Comparison of ENCODE assay signal across 11 cellular contexts in the genomic region with DNA sequence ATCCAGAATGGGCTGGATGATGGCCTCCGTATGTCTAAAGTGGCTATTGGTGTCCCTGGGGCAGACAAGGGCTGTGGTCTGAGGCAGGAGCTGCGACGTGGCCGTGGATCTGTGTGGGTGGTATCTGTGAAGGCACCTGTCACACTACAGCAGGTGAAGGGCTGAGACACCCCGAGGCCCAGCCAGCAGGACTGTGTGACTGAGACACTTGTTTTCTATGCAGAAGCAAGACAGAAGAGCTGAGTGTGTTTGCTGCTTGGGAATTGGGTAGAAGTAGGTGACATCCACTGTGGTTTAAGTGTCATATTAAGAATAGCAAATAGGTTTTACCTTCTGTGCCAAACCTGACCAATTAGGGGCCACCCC. TPM values are rescaled to one million over a fixed set of nuclear protein-coding genes. Genes with fewer than 3 reads are reported as not detected.
A peak's percentile ranks its signal among the peaks of the same experiment; 100 is the strongest.
DNase-seq lines count a peak whose midpoint lies in the region; ATAC-seq, FAIRE-seq and TF ChIP-seq lines count a peak whose summit lies in the region.
"Had no signal": no experiment of that assay in that cellular context is flagged by ENCODE, and none has a peak within 500 bp of the region (broad histone marks: within the 10 kb centered on the region; RNA-seq: fewer than 3 reads in every experiment).

No MANE protein-coding gene starts in this region.

- H2AFZ ChIP-seq in GM12878 (ENCODE audit: control insufficient read depth, low read depth, low read length), result no peak overlapping the region

- no peak for TF ChIP-seq CTCF in GM12878 (IDR thresholded peaks at IDR 0.05 in 2 of 3, conservative IDR thresholded peaks at IDR 0.05 in 1 of 3; ENCODE audit: control insufficient read depth in 2 of 3, extremely low read depth in 1 of 3, insufficient read depth in 1 of 3, low read depth in 3 of 3, low read length in 3 of 3)
- no peak for TF ChIP-seq CTCF in thyroid gland (IDR thresholded peaks at IDR 0.05)
- no peak for TF ChIP-seq CTCF in D721Med (IDR thresholded peaks at IDR 0.05; ENCODE audit: insufficient read depth, missing control alignments)

- no TSS peak for BruUV-seq in GM12878 (replicated peaks; lab: Mats Ljungman, UMichigan)

- POLR2A ChIA-PET in activated CD4-positive, alpha-beta memory T cell treated with anti-CD3 and anti-CD28 coated beads for 36 hours (lab: Charles Lee), result no interaction called here
- POLR2A ChIA-PET in activated CD4-positive, alpha-beta memory T cell treated with anti-CD3 and anti-CD28 coated beads, Interleukin-2, amount 10 ng/mL, durations not matched to agents 7 days and 5 days (lab: Charles Lee), result no interaction called here
- POLR2A ChIA-PET in GM12878 (lab: Charles Lee), result interaction anchor here (2.3 kb wide), 1 partner anchor 35 kb away, joined by 12 read pairs; a partner anchor contains a TSS

- H3K9ac ChIP-seq in GM12878 (ENCODE audit: control insufficient read depth, insufficient read depth, low read length) (no peak overlapping the region), mucosa of rectum (ENCODE audit: low read depth in 1 of 2, low read length in 2 of 2) (peak overlapping the region in 1 of 2 donors; percentile 4)

- WGBS in GM12878 (ENCODE audit: insufficient coverage, insufficient replicate concordance, low lambda C conversion rate, missing lambda C conversion rate), result 50% methylated on average over 5 of the region's 5 CpGs
- WGBS in thyroid gland, 2 donors, result 90 to 95% methylated on average over 5 of the region's 5 CpGs

- H3K79me2 ChIP-seq in GM12878 (ENCODE audit: control insufficient read depth, insufficient read depth, low read length), result no peaks in the 10 kb centered on the region

- TF ChIP-seq POLR2A in GM12878 (IDR thresholded peaks at IDR 0.05; ENCODE audit: low read depth, low read length) (no peak), thyroid gland (IDR thresholded peaks at IDR 0.05) (no peak)

- TF ChIP-seq RAD21 in GM12878 (IDR thresholded peaks at IDR 0.05; ENCODE audit: insufficient read depth, low read depth, low read length), result no peak

- no peak overlapping the region for H3K4me2 ChIP-seq in GM12878 (ENCODE audit: control insufficient read depth, insufficient read depth)

- H3K27ac Mint-ChIP-seq in activated CD4-positive, alpha-beta memory T cell treated with anti-CD3 and anti-CD28 coated beads for 36 hours, result peak overlapping the region; percentile 67
- H3K27ac Mint-ChIP-seq in activated CD4-positive, alpha-beta memory T cell treated with anti-CD3 and anti-CD28 coated beads, Interleukin-2, amount 10 ng/mL, durations not matched to agents 7 days and 5 days, result no peak overlapping the region

- CTCF ChIA-PET in activated CD4-positive, alpha-beta memory T cell treated with anti-CD3 and anti-CD28 coated beads for 36 hours (lab: Charles Lee), result interaction anchor here (1.5 kb wide), 1 partner anchor 76 kb away, joined by 3 read pairs; no protein-coding TSS in a partner anchor
- CTCF ChIA-PET in activated CD4-positive, alpha-beta memory T cell treated with anti-CD3 and anti-CD28 coated beads, Interleukin-2, amount 10 ng/mL, durations not matched to agents 7 days and 5 days (lab: Charles Lee), result interaction anchor here (0.5 kb wide), 1 partner anchor 1556 kb away, joined by 3 read pairs; no protein-coding TSS in a partner anchor
- CTCF ChIA-PET in GM12878 (lab: Yijun Ruan, JAX), result interaction anchor here (1.4 to 2.7 kb wide), 2 partner anchors 11 to 31 kb away, joined by 4 to 9 read pairs; no protein-coding TSS in a partner anchor

- TF ChIP-seq EP300 in GM12878 (IDR thresholded peaks at IDR 0.05; ENCODE audit: borderline replicate concordance in 1 of 2, control insufficient read depth in 1 of 2, low read depth in 2 of 2, low read length in 2 of 2), result no peak

- H3K36me3 ChIP-seq in GM12878 (ENCODE audit: control insufficient read depth in 2 of 2, insufficient read depth in 2 of 2, low read length in 1 of 2) (peaks cover 0 to 7% of the 10 kb centered on the region in 2 experiments; a peak in 2 of 4 replicates), mucosa of rectum (ENCODE audit: control insufficient read depth in 2 of 2, insufficient read depth in 2 of 2, low read length in 2 of 2) (peaks cover 20 to 22% of the 10 kb centered on the region in 2 donors), thyroid gland (peaks cover 0 to 3% of the 10 kb centered on the region in 2 donors)

- peak; percentile 24 for DNase-seq in activated CD4-positive, alpha-beta memory T cell treated with anti-CD3 and anti-CD28 coated beads for 36 hours
- DNase-seq in activated CD4-positive, alpha-beta memory T cell treated with anti-CD3 and anti-CD28 coated beads, Interleukin-2, amount 10 ng/mL, durations not matched to agents 7 days and 5 days, result no peak
- DNase-seq in GM12878 (ENCODE audit: low read depth, low spot score) (no peak), thyroid gland (no peak), NCI-H446 (lab: John Stamatoyannopoulos, UW) (no peak), D721Med (ENCODE audit: insufficient read length, low spot score) (no peak), NCI-H187 (lab: John Stamatoyannopoulos, UW) (no peak)
- DNase-seq: activated CD4-positive, alpha-beta T cell treated with anti-CD3 and anti-CD28 coated beads for 4 hours; cerebellar nuclear complex had no signal

- H3K4me1 Mint-ChIP-seq in activated CD4-positive, alpha-beta memory T cell treated with anti-CD3 and anti-CD28 coated beads for 36 hours (ENCODE audit: low read depth), result peaks cover 24% of the 10 kb centered on the region
- peaks cover 9% of the 10 kb centered on the region for H3K4me1 Mint-ChIP-seq in activated CD4-positive, alpha-beta memory T cell treated with anti-CD3 and anti-CD28 coated beads, Interleukin-2, amount 10 ng/mL, durations not matched to agents 7 days and 5 days

- no peaks in the 10 kb centered on the region for H3K27me3 ChIP-seq in GM12878 (replicated peaks in 1 of 2; ENCODE audit: control insufficient read depth in 2 of 2, insufficient read depth in 2 of 2, low read length in 1 of 2)
- no peaks in the 10 kb centered on the region for H3K27me3 ChIP-seq in mucosa of rectum (ENCODE audit: control insufficient read depth in 2 of 2, insufficient read depth in 2 of 2, low read length in 2 of 2)
- H3K27me3 ChIP-seq in thyroid gland, result no peaks in the 10 kb centered on the region

- FAIRE-seq in GM12878 (lab: Jason Lieb, UNC) (no peak), D721Med (lab: Jason Lieb, UNC) (no peak)
- FAIRE-seq: A204.1 had no signal

- no peaks in the 10 kb centered on the region for H3K27me3 Mint-ChIP-seq in activated CD4-positive, alpha-beta memory T cell treated with anti-CD3 and anti-CD28 coated beads for 36 hours
- H3K27me3 Mint-ChIP-seq in activated CD4-positive, alpha-beta memory T cell treated with anti-CD3 and anti-CD28 coated beads, Interleukin-2, amount 10 ng/mL, durations not matched to agents 7 days and 5 days, result no peaks in the 10 kb centered on the region

- H4K20me1 ChIP-seq in GM12878 (ENCODE audit: control insufficient read depth, insufficient read depth), result no peaks in the 10 kb centered on the region

- SMC1A ChIA-PET in GM12878 (lab: Charles Lee; ENCODE audit: uncharacterized antibody, unreplicated experiment), result interaction anchor here (0.8 to 4.2 kb wide), 8 partner anchors 18 to 77 kb away, joined by 3 to 42 read pairs (median 4); a partner anchor contains a TSS

- H3K9me3 ChIP-seq in GM12878 (replicated peaks; ENCODE audit: control insufficient read depth, insufficient read depth, low read length), result no peaks in the 10 kb centered on the region; the same call in 2 of the 3 replicates
- H3K9me3 ChIP-seq in mucosa of rectum (ENCODE audit: control insufficient read depth in 2 of 2, low read length in 2 of 2), result no peaks in the 10 kb centered on the region
- no peaks in the 10 kb centered on the region for H3K9me3 ChIP-seq in thyroid gland

- no peaks in the 10 kb centered on the region for H3K9me3 Mint-ChIP-seq in activated CD4-positive, alpha-beta memory T cell treated with anti-CD3 and anti-CD28 coated beads for 36 hours
- no peaks in the 10 kb centered on the region for H3K9me3 Mint-ChIP-seq in activated CD4-positive, alpha-beta memory T cell treated with anti-CD3 and anti-CD28 coated beads, Interleukin-2, amount 10 ng/mL, durations not matched to agents 7 days and 5 days

- RAD21 ChIA-PET in GM12878 (lab: Charles Lee; ENCODE audit: unreplicated experiment), result interaction anchor here (1.2 to 4.7 kb wide), 5 partner anchors 29 to 76 kb away, joined by 5 to 63 read pairs (median 9); a partner anchor contains a TSS

- H3K36me3 Mint-ChIP-seq in activated CD4-positive, alpha-beta memory T cell treated with anti-CD3 and anti-CD28 coated beads for 36 hours, result peaks cover 37% of the 10 kb centered on the region
- peaks cover 58% of the 10 kb centered on the region for H3K36me3 Mint-ChIP-seq in activated CD4-positive, alpha-beta memory T cell treated with anti-CD3 and anti-CD28 coated beads, Interleukin-2, amount 10 ng/mL, durations not matched to agents 7 days and 5 days (ENCODE audit: low read depth)

- no peak overlapping the region for H3K4me3 Mint-ChIP-seq in activated CD4-positive, alpha-beta memory T cell treated with anti-CD3 and anti-CD28 coated beads for 36 hours
- no peak overlapping the region for H3K4me3 Mint-ChIP-seq in activated CD4-positive, alpha-beta memory T cell treated with anti-CD3 and anti-CD28 coated beads, Interleukin-2, amount 10 ng/mL, durations not matched to agents 7 days and 5 days

- no peak overlapping the region for H3K4me3 ChIP-seq in GM12878
- H3K4me3 ChIP-seq in mucosa of rectum (ENCODE audit: low read length in 2 of 2), result no peak overlapping the region
- no peak overlapping the region for H3K4me3 ChIP-seq in thyroid gland (replicated peaks in 1 of 3)

- intact Hi-C loops in activated CD4-positive, alpha-beta memory T cell treated with anti-CD3 and anti-CD28 coated beads for 36 hours (cut with micrococcal nuclease), result loop anchor here (1.0 kb wide), 1 partner anchor 35 kb away; a partner anchor contains a TSS
- intact Hi-C loops in GM12878 (cut with micrococcal nuclease; ENCODE audit: unreplicated experiment), result no loop called here
- intact Hi-C loops in thyroid gland (cut with DNase I), result no loop called here

- in situ Hi-C loops in GM12878 (cut with MboI), result no loop called here

- peak; percentile 28 for ATAC-seq in GM12878

- peaks cover 14% of the 10 kb centered on the region for H3K4me1 ChIP-seq in GM12878 (ENCODE audit: control insufficient read depth, insufficient read depth, low read length)
- peaks cover 14 to 18% of the 10 kb centered on the region in 2 donors for H3K4me1 ChIP-seq in mucosa of rectum (ENCODE audit: control insufficient read depth in 2 of 2, insufficient read depth in 2 of 2, low read length in 2 of 2)
- peaks cover 10 to 33% of the 10 kb centered on the region in 2 donors for H3K4me1 ChIP-seq in thyroid gland

- no peak overlapping the region for H3K27ac ChIP-seq in GM12878 (ENCODE audit: control insufficient read depth, insufficient read depth)
- peak overlapping the region; percentile 86 to 91 for H3K27ac ChIP-seq in mucosa of rectum (ENCODE audit: low read depth in 2 of 2, low read length in 2 of 2)
- H3K27ac ChIP-seq in thyroid gland, result peak overlapping the region; percentile 24 to 66 (median 56)

RNA-seq across cellular contexts. Expression of a gene that starts 35.0 kb away (rescaled TPM):
- 10 to 100 TPM; 25.5 to 25.7 TPM for total RNA-seq in activated CD4-positive, alpha-beta memory T cell treated with anti-CD3 and anti-CD28 coated beads for 36 hours
- 10 to 100 TPM; 21.4 to 23.3 TPM for total RNA-seq in activated CD4-positive, alpha-beta memory T cell treated with anti-CD3 and anti-CD28 coated beads, Interleukin-2, amount 10 ng/mL, durations not matched to agents 7 days and 5 days
- total RNA-seq in GM12878 (2013; cell fraction: nucleolus; rRNA removed), result 55.0 and 61.5 TPM in 2 replicates
- 19.6 and 20.4 TPM in 2 replicates for total RNA-seq in GM12878 (2014; rRNA removed)
- total RNA-seq in GM12878 (2014; rRNA removed; fragmentation: Illumina TruSeq; extraction: Trizol), result 11.3 TPM in 2 replicates
- 24.3 and 28.6 TPM in 2 replicates for total RNA-seq in GM12878 (2021)
- polyA plus RNA-seq in GM12878 (2011; ENCODE audit: low read depth), result 7.3 TPM
- 24.3 and 27.0 TPM in 2 replicates for polyA plus RNA-seq in GM12878 (2011; rRNA removed)
- 24.5 and 25.8 TPM in 2 replicates for polyA plus RNA-seq in GM12878 (2011; cell fraction: cytosol; rRNA removed)
- 52.4 and 66.3 TPM in 2 replicates for polyA plus RNA-seq in GM12878 (2011; cell fraction: nucleus; rRNA removed)
- 11.9 and 13.6 TPM in 2 replicates for polyA plus RNA-seq in GM12878 (2012)
- polyA plus RNA-seq in GM12878 (2014; fragmentation: Illumina TruSeq; extraction: Trizol), result 18.2 and 21.9 TPM in 2 replicates
- 1 to 10 TPM; 5.6 to 7.8 TPM for polyA plus RNA-seq in GM12878 (2014; fragmentation: Nextera tagmentation; extraction: Ambion mirVana)
- 20.0 and 21.7 TPM in 2 replicates for polyA plus RNA-seq in GM12878 (2014; rRNA removed)
- polyA plus RNA-seq in GM12878 (2016; fragmentation: Nextera tagmentation; extraction: Ambion mirVana), result 1 to 10 TPM; 6.6 to 7.2 TPM
- 26.6 and 34.5 TPM in 2 replicates for polyA minus RNA-seq in GM12878 (2011; rRNA and poly(A)+ RNA removed)
- 9.4 and 11.4 TPM in 2 replicates for polyA minus RNA-seq in GM12878 (2011; cell fraction: cytosol; rRNA and poly(A)+ RNA removed)
- polyA minus RNA-seq in GM12878 (2011; cell fraction: nucleus; rRNA and poly(A)+ RNA removed), result 30.8 and 38.7 TPM in 2 replicates
- total RNA-seq in thyroid gland, result 10 to 100 TPM in 2 of 4 donors, 1 to 10 TPM in 2; 3.8 to 13.0 (median 7.6) TPM

RNA-seq across cellular contexts. Expression of a gene that starts 51.0 kb away (rescaled TPM):
- total RNA-seq in activated CD4-positive, alpha-beta memory T cell treated with anti-CD3 and anti-CD28 coated beads for 36 hours, result 10 to 100 TPM; 17.9 to 18.7 TPM
- total RNA-seq in activated CD4-positive, alpha-beta memory T cell treated with anti-CD3 and anti-CD28 coated beads, Interleukin-2, amount 10 ng/mL, durations not matched to agents 7 days and 5 days, result 10 to 100 TPM; 12.2 to 12.3 TPM
- total RNA-seq in GM12878 (2013; cell fraction: nucleolus; rRNA removed), result 26.4 and 27.2 TPM in 2 replicates
- total RNA-seq in GM12878 (2014; rRNA removed) (9.8 and 13.1 TPM in 2 replicates), GM12878 (2014; rRNA removed; fragmentation: Illumina TruSeq; extraction: Trizol) (11.7 and 12.7 TPM in 2 replicates), GM12878 (2021) (12.5 and 13.8 TPM in 2 replicates), thyroid gland (10 to 100 TPM; 32.4 to 45.3 (median 40.7) TPM)
- polyA plus RNA-seq in GM12878 (2011; ENCODE audit: low read depth), result 4.1 TPM
- polyA plus RNA-seq in GM12878 (2011; rRNA removed) (14.7 and 24.0 TPM in 2 replicates), GM12878 (2014; fragmentation: Illumina TruSeq; extraction: Trizol) (10.8 and 15.3 TPM in 2 replicates), GM12878 (2014; fragmentation: Nextera tagmentation; extraction: Ambion mirVana) (10 to 100 TPM; 21.2 to 36.8 TPM), GM12878 (2014; rRNA removed) (7.6 and 8.1 TPM in 2 replicates), GM12878 (2016; fragmentation: Nextera tagmentation; extraction: Ambion mirVana) (10 to 100 TPM; 17.4 to 22.2 TPM)
- 4.4 and 5.2 TPM in 2 replicates for polyA plus RNA-seq in GM12878 (2011; cell fraction: cytosol; rRNA removed)
- polyA plus RNA-seq in GM12878 (2011; cell fraction: nucleus; rRNA removed), result 3.5 and 4.4 TPM in 2 replicates
- 5.5 and 6.9 TPM in 2 replicates for polyA plus RNA-seq in GM12878 (2012)
- 5.3 and 7.7 TPM in 2 replicates for polyA minus RNA-seq in GM12878 (2011; rRNA and poly(A)+ RNA removed)
- 2.4 and 5.2 TPM in 2 replicates for polyA minus RNA-seq in GM12878 (2011; cell fraction: cytosol; rRNA and poly(A)+ RNA removed)
- 3.4 and 4.1 TPM in 2 replicates for polyA minus RNA-seq in GM12878 (2011; cell fraction: nucleus; rRNA and poly(A)+ RNA removed)
